1 cellular context compared by ENCODE assay signal in the genomic region with DNA sequence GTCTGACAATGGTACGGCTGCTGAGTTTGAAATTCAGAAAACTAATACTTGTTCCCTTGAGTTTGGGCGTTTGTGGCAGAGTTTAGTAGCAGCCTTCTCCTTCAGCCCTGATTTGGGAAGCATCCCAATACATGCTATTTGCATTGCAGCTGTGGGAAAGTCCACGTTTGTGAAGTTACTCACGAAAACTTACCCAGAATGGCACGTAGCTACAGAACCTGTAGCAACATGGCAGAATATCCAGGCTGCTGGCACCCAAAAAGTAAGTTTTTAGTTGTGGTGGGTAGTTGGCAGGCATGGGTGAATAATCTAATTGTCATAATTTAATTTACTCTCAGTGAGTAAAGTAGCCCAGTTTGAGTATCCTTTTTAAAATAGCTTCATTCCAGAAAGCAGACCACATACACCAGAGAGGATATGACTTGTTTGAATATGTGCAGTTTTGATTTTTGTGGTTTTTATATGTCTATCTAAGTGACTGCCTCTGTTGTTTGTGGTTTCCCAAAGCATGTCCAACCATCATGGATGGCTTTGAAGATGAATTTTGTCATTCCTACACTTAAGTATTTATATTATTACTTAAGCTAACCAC.
TF ChIP-seq lines count a peak whose summit lies in the region.

No MANE protein-coding gene starts in this region.

TF ChIP-seq in endothelial cell of umbilical vein, 7 proteins besides CTCF, POLR2A, EP300 and RAD21:
- no peak for TF ChIP-seq JUN (IDR thresholded peaks at IDR 0.05; ENCODE audit: borderline replicate concordance, insufficient read depth, insufficient read length, low read depth)
- no peak for TF ChIP-seq POLR2AphosphoS5 (IDR thresholded peaks at IDR 0.05; ENCODE audit: insufficient read depth, low read depth, low read length)
- no peak for TF ChIP-seq EZH2 (IDR thresholded peaks at IDR 0.05; ENCODE audit: borderline replicate concordance, low read depth, low read length, severe bottlenecking)
- TF ChIP-seq FOS (IDR thresholded peaks at IDR 0.05; ENCODE audit: borderline replicate concordance, insufficient read depth, low read length) = no peak
- TF ChIP-seq, protein P1, sequence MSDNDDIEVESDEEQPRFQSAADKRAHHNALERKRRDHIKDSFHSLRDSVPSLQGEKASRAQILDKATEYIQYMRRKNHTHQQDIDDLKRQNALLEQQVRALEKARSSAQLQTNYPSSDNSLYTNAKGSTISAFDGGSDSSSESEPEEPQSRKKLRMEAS (IDR thresholded peaks at IDR 0.05; ENCODE audit: insufficient read depth, insufficient read length) = no peak
- TF ChIP-seq GATA2 (IDR thresholded peaks at IDR 0.05; ENCODE audit: insufficient read depth, insufficient read length, low read depth, low read length) = no peak
- no peak for TF ChIP-seq MYC (IDR thresholded peaks at IDR 0.05; ENCODE audit: low read depth, low read length)
TF ChIP-seq in endothelial cell of umbilical vein: peak in this region for 0.
